8 cellular contexts compared by ENCODE assay signal in genomic region chr13:86870388-86870966, GRCh38.
DNase-seq lines count a peak whose midpoint lies in the region; ATAC-seq and TF ChIP-seq lines count a peak whose summit lies in the region.

No MANE protein-coding gene starts in this region.

- no peak for TF ChIP-seq POLR2A in testis (IDR thresholded peaks at IDR 0.05)

- H3K4me1 ChIP-seq in OCI-LY3 (ENCODE audit: low read length): 0 out of 2 replicates have a peak, but pooled peaks cover 3% of the 10 kb centered on the region
- no peaks in the 10 kb centered on the region for H3K4me1 ChIP-seq in fibroblast of lung (ENCODE audit: control insufficient read depth, extremely low read depth, insufficient read depth, low read length)
- H3K4me1 ChIP-seq in testis: no peaks in the 10 kb centered on the region

- H4K20me1 ChIP-seq in OCI-LY3 (ENCODE audit: insufficient read depth, low read length): no peaks in the 10 kb centered on the region
- H4K20me1 ChIP-seq in fibroblast of lung (ENCODE audit: control insufficient read depth, extremely low read depth, insufficient read depth, low read length): no peaks in the 10 kb centered on the region

- H3K4me2 ChIP-seq in OCI-LY3 (ENCODE audit: low read length): peak overlapping the region; percentile 8; the same call in 1 of the 2 replicates
- H3K4me2 ChIP-seq in fibroblast of lung (ENCODE audit: extremely low read depth, insufficient read depth, low read length): no peak overlapping the region

- no peaks in the 10 kb centered on the region for H3K9me3 ChIP-seq in OCI-LY3 (ENCODE audit: insufficient read depth, low read length)
- H3K9me3 ChIP-seq in fibroblast of lung (ENCODE audit: control insufficient read depth, insufficient read depth, low read depth, low read length): no peaks in the 10 kb centered on the region
- no peaks in the 10 kb centered on the region for H3K9me3 ChIP-seq in testis

- H3K4me3 ChIP-seq in OCI-LY3 (ENCODE audit: low read length): no peak overlapping the region
- no peak overlapping the region for H3K4me3 ChIP-seq in fibroblast of lung (replicated peaks in 1 of 4; ENCODE audit: control extremely low read depth in 1 of 4, insufficient read depth in 1 of 4, low read depth in 3 of 4, low read length in 4 of 4)
- no peak overlapping the region for H3K4me3 ChIP-seq in testis

- H3K36me3 ChIP-seq in OCI-LY3 (replicated peaks; ENCODE audit: low read depth, low read length) (no peaks in the 10 kb centered on the region), fibroblast of lung (ENCODE audit: control insufficient read depth, insufficient read depth, low read length) (no peaks in the 10 kb centered on the region), testis (ENCODE audit: low read depth, missing control alignments) (no peaks in the 10 kb centered on the region)

- H2AFZ ChIP-seq in OCI-LY3 (ENCODE audit: low read depth, low read length): peak overlapping the region; percentile 9; the same call in 1 of the 2 replicates
- no peak overlapping the region for H2AFZ ChIP-seq in fibroblast of lung (ENCODE audit: low read length)

- DNase-seq in SIG-M5 treated with dmso at 0.1 percent for 504 hours (lab: John Stamatoyannopoulos, UW; ENCODE audit: unreplicated experiment) (peak; percentile 24), SIG-M5 (lab: John Stamatoyannopoulos, UW) (no peak), fibroblast of lung (ENCODE audit: low read depth in 2 of 2) (peak in 1 of 2 donors; percentile 49), testis (no peak), 8988T (no peak)
- no peak for DNase-seq in stimulated activated CD4-positive, alpha-beta T cell treated with anti-CD3 and anti-CD28 coated beads, Interleukin-2, amount 100 ng/mL, for 48 hours

- intact Hi-C loops in testis (cut with DNase I; ENCODE audit: low total_unique reads): no loop called here

- no peak for ATAC-seq in HG03097 (IDR thresholded peaks at IDR 0.05; ENCODE audit: low FRiP score, unreplicated experiment)

- WGBS in testis, 2 donors: 22 to 26% methylated on average over 3 of the region's 3 CpGs

- no peaks in the 10 kb centered on the region for H3K27me3 ChIP-seq in OCI-LY3 (ENCODE audit: low read depth, low read length)
- H3K27me3 ChIP-seq in fibroblast of lung (ENCODE audit: control insufficient read depth, insufficient read depth, low read length): no peaks in the 10 kb centered on the region
- H3K27me3 ChIP-seq in testis: no peaks in the 10 kb centered on the region

- H3K79me2 ChIP-seq in OCI-LY3 (ENCODE audit: low read length) (no peaks in the 10 kb centered on the region), fibroblast of lung (ENCODE audit: control insufficient read depth, insufficient read depth, low read length) (no peaks in the 10 kb centered on the region)

- H3K27ac ChIP-seq in OCI-LY3 (ENCODE audit: low read length) (no peak overlapping the region), fibroblast of lung (ENCODE audit: insufficient read depth, low read length) (no peak overlapping the region), testis (no peak overlapping the region)

- no peak overlapping the region for H3K9ac ChIP-seq in OCI-LY3 (ENCODE audit: low read length)
- H3K9ac ChIP-seq in fibroblast of lung (ENCODE audit: insufficient read depth, low read length): no peak overlapping the region

- TF ChIP-seq CTCF in OCI-LY3 (IDR thresholded peaks at IDR 0.05; ENCODE audit: low read depth, low read length) (peak; percentile 85), fibroblast of lung (conservative IDR thresholded peaks at IDR 0.05 in 1 of 2, IDR thresholded peaks at IDR 0.05 in 1 of 2; ENCODE audit: low read depth in 1 of 2, low read length in 2 of 2) (peak; percentile 38 to 54), testis (IDR thresholded peaks at IDR 0.05) (peak; percentile 38 to 72 (median 42))
